8 cellular contexts compared by ENCODE assay signal in the genomic region with DNA sequence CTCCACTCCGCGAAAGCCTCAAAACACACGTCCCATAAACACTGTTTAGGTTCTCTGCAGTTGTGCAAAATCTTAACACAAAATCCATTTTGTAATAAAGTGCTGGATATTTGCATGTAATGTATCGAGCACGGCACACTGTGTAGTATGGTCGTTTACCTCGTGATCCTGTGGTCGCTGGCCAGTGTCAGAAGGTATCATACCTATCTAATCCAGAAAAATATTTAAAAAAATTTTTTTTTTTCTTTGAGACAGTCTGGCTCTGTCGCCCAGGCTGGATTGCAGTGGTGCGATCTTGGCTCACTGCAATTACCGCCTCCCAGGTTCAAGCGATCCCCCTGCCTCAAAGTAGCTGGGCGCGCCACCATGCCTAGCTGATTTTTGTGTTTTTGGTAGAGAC. TPM values are rescaled to one million over a fixed set of nuclear protein-coding genes. Genes with fewer than 3 reads are reported as not detected.
DNase-seq lines count a peak whose midpoint lies in the region; ATAC-seq and TF ChIP-seq lines count a peak whose summit lies in the region.

No MANE protein-coding gene starts in this region.

- H3K36me3 ChIP-seq in BE2C = peaks cover 56% of the 10 kb centered on the region
- H3K36me3 ChIP-seq in MG63 = peaks cover 57% of the 10 kb centered on the region
- peaks cover 27% of the 10 kb centered on the region for H3K36me3 ChIP-seq in ectodermal cell (ENCODE audit: control insufficient read depth, insufficient read depth, low read length)

- H3K27ac ChIP-seq in ectodermal cell (ENCODE audit: insufficient read depth, low read depth, low read length, poor library complexity, severe bottlenecking) (no peak overlapping the region), caudate nucleus (ENCODE audit: low read depth, low read length) (no peak overlapping the region)

- no peak for DNase-seq in BE2C
- DNase-seq in MG63 = no peak
- no peak for DNase-seq in NAMALWA (ENCODE audit: low spot score)
- DNase-seq in NCI-H1694 (lab: John Stamatoyannopoulos, UW) = no peak
- no peak for DNase-seq in caudate nucleus (lab: John Stamatoyannopoulos, UW)

- H3K4me1 ChIP-seq in BE2C (peaks cover 25% of the 10 kb centered on the region), ectodermal cell (ENCODE audit: control insufficient read depth, insufficient read depth, low read length) (peaks cover 12% of the 10 kb centered on the region)

- peaks cover 48% of the 10 kb centered on the region for H3K4me1 Mint-ChIP-seq in nephron

- ATAC-seq in GM18505 (IDR thresholded peaks at IDR 0.05; ENCODE audit: unreplicated experiment) = no peak

- H3K27me3 Mint-ChIP-seq in nephron (ENCODE audit: low read depth) = peaks cover 13% of the 10 kb centered on the region

- WGBS in ectodermal cell, 2 experiments = 55 to 62% methylated on average over 14 of the region's 14 CpGs

- H3K4me3 Mint-ChIP-seq in nephron = peak overlapping the region; percentile 98 to 100 (median 99)

- peaks cover 40% of the 10 kb centered on the region for H3K36me3 Mint-ChIP-seq in nephron (ENCODE audit: low read depth)

- H3K4me3 ChIP-seq in BE2C (ENCODE audit: low read depth, low read length) (peak overlapping the region; percentile 100), MG63 (peak overlapping the region; percentile 99), ectodermal cell (ENCODE audit: insufficient read depth, low read depth, low read length) (peak overlapping the region; percentile 76)

- TF ChIP-seq CTCF in BE2C (IDR thresholded peaks at IDR 0.05; ENCODE audit: low read depth, low read length) = no peak
- no peak for TF ChIP-seq CTCF in nephron (IDR thresholded peaks at IDR 0.05; ENCODE audit: unreplicated experiment in 3 of 3)

- H3K9me3 ChIP-seq in BE2C (no peaks in the 10 kb centered on the region), MG63 (no peaks in the 10 kb centered on the region; the same call in 1 of the 2 replicates), ectodermal cell (ENCODE audit: control insufficient read depth, low read length) (no peaks in the 10 kb centered on the region)

- TF ChIP-seq POLR2A in GM18505 (IDR thresholded peaks at IDR 0.05; ENCODE audit: borderline replicate concordance, extremely low read depth, insufficient read depth, insufficient read length) = no peak

- peak overlapping the region in 2 of 3 experiments; percentile 57 to 99 for H3K27ac Mint-ChIP-seq in nephron

- H3K27me3 ChIP-seq in BE2C (no peaks in the 10 kb centered on the region), MG63 (peaks cover 28% of the 10 kb centered on the region), ectodermal cell (ENCODE audit: control insufficient read depth, insufficient read depth, low read length, poor library complexity, severe bottlenecking) (peaks cover 18% of the 10 kb centered on the region)

- no peaks in the 10 kb centered on the region for H3K9me3 Mint-ChIP-seq in nephron

RNA-seq across cellular contexts. Expression of gene RPL38, which starts 1.0 kb away (rescaled TPM):
- polyA plus RNA-seq in BE2C (2012; ENCODE audit: insufficient read depth, insufficient read length, low read depth) = 2,245 TPM
- 1,119 and 3,764 TPM in 2 replicates for total RNA-seq in MG63 (2014; rRNA removed; shearing (Covaris generic); ENCODE audit: low replicate concordance)
- 1,641 TPM for polyA plus RNA-seq in ectodermal cell (2013, experiment 1 of 4)
- 1,586 TPM for polyA plus RNA-seq in ectodermal cell (2013, experiment 2 of 4)
- 2,012 TPM for polyA plus RNA-seq in ectodermal cell (2013, experiment 3 of 4)
- 2,173 TPM for polyA plus RNA-seq in ectodermal cell (2013, experiment 4 of 4)

RNA-seq across cellular contexts. Expression of gene TTYH2, which starts 8.9 kb away (rescaled TPM):
- 9.9 TPM for polyA plus RNA-seq in BE2C (2012; ENCODE audit: insufficient read depth, insufficient read length, low read depth)
- total RNA-seq in MG63 (2014; rRNA removed; shearing (Covaris generic); ENCODE audit: low replicate concordance) = 1.8 and 1.9 TPM in 2 replicates
- 4.7 TPM for polyA plus RNA-seq in ectodermal cell (2013, experiment 1 of 4)
- polyA plus RNA-seq in ectodermal cell (2013, experiment 2 of 4) = 4.2 TPM
- 5.3 TPM for polyA plus RNA-seq in ectodermal cell (2013, experiment 3 of 4)
- 5.5 TPM for polyA plus RNA-seq in ectodermal cell (2013, experiment 4 of 4)
